8 cellular contexts compared by ENCODE assay signal in the genomic region with DNA sequence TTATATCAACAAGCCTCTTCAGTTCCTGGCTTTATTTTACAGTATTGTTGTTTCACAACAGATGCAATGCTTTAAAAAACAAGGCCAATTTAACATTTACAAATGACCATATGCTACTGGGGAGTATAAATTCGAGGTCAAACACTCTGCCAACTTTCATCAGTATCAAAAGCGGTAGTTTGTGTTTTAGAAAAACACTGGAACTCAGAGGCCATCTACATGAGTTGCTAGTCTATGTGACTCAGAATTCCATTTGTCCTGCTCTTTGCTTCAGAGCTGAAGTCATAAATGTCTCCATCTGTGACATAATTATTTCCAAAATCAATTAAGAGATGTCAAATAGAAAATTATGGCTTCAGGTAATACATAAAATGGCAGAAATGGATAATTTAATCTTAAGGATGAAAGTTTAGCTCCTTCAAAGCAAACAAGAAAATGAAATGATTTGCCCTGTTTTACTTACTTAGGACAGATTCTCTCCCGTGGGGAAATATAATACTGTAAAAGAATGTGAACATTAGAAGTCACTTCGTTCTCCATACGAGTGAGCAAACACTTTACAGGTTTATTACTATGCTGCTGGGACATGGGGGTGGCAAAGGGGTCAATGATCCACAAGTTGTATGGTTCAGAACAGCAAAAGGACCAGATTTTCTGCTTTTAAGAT. TPM values are rescaled to one million over a fixed set of nuclear protein-coding genes. Genes with fewer than 3 reads are reported as not detected.
DNase-seq lines count a peak whose midpoint lies in the region; ATAC-seq, FAIRE-seq and TF ChIP-seq lines count a peak whose summit lies in the region.

No MANE protein-coding gene starts in this region.

- peak; percentile 39 for FAIRE-seq in H1 (lab: Jason Lieb, UNC)

- H3K9me3 Mint-ChIP-seq in progenitor cell of endocrine pancreas (ENCODE audit: low read depth): no peaks in the 10 kb centered on the region

- BruUV-seq in OCI-LY7 (replicated peaks; lab: Mats Ljungman, UMichigan): no TSS peak

- peaks cover 2% of the 10 kb centered on the region for H3K23me2 ChIP-seq in H1 (ENCODE audit: low read depth, low read length)

- no peak overlapping the region for H2BK120ac ChIP-seq in H1 (replicated peaks; ENCODE audit: low read depth, low read length)

- H3K4me3 Mint-ChIP-seq in progenitor cell of endocrine pancreas (ENCODE audit: low read depth): peak overlapping the region; percentile 99

- H3K56ac ChIP-seq in H1 (replicated peaks; ENCODE audit: insufficient read length, low read depth, low read length): no peak overlapping the region

- no peak overlapping the region for H2BK5ac ChIP-seq in H1 (ENCODE audit: low read depth, low read length)

- DNase-seq in GM06990 (ENCODE audit: extremely low read depth, insufficient read length): no peak
- no peak for DNase-seq in OCI-LY7 (ENCODE audit: low spot score)
- no peak for DNase-seq in H1 (ENCODE audit: low read depth in 1 of 2, low spot score in 2 of 2)
- DNase-seq in progenitor cell of endocrine pancreas (ENCODE audit: low spot score, unreplicated experiment): no peak
- DNase-seq in activated gamma-delta T cell (lab: John Stamatoyannopoulos, UW): no peak
- DNase-seq in H4 (ENCODE audit: low spot score): no peak
- DNase-seq in HPDE6-E6E7 (ENCODE audit: extremely low spot score): no peak

- H3K27me3 ChIP-seq in GM06990 (replicated peaks; ENCODE audit: control insufficient read depth, insufficient read depth, low read length): no peaks in the 10 kb centered on the region
- H3K27me3 ChIP-seq in H1 (replicated peaks in 1 of 4; ENCODE audit: control insufficient read depth in 3 of 4, extremely low read depth in 1 of 4, insufficient read depth in 3 of 4, low read length in 3 of 4): no peaks in the 10 kb centered on the region

- H3K27ac ChIP-seq in OCI-LY7 (ENCODE audit: low read depth, low read length, poor library complexity, severe bottlenecking) (peak overlapping the region; percentile 28), H1 (ENCODE audit: low read depth, low read length) (no peak overlapping the region)

- no peak overlapping the region for H4K5ac ChIP-seq in H1 (ENCODE audit: insufficient read length, low read depth, low read length)

- H2BK12ac ChIP-seq in H1 (ENCODE audit: low read depth, low read length): no peak overlapping the region

- CTCF ChIA-PET in OCI-LY7 (lab: Charles Lee; ENCODE audit: unreplicated experiment): no interaction called here
- CTCF ChIA-PET in H1 (lab: Charles Lee; ENCODE audit: partially characterized antibody): interaction anchor here (1.0 kb wide), 1 partner anchor 27 kb away, joined by 3 read pairs; no protein-coding TSS in a partner anchor

- no peak overlapping the region for H2BK15ac ChIP-seq in H1 (ENCODE audit: low read length)

- H3K4me1 Mint-ChIP-seq in progenitor cell of endocrine pancreas (ENCODE audit: low read depth): peaks cover 42% of the 10 kb centered on the region

- H2BK20ac ChIP-seq in H1 (ENCODE audit: low read length): no peak overlapping the region

- no peaks in the 10 kb centered on the region; the same call in 1 of the 2 replicates for H3K79me1 ChIP-seq in H1 (ENCODE audit: low read depth, low read length)

- H3K36me3 Mint-ChIP-seq in progenitor cell of endocrine pancreas (ENCODE audit: insufficient read depth): peaks cover 3% of the 10 kb centered on the region

- TF ChIP-seq EP300 in H1 (IDR thresholded peaks at IDR 0.05; ENCODE audit: borderline replicate concordance in 1 of 2, low read depth in 2 of 2, low read length in 2 of 2): no peak

- H3K9ac ChIP-seq in H1 (replicated peaks in 1 of 4; ENCODE audit: extremely low read depth in 1 of 4, low read depth in 3 of 4, low read length in 3 of 4): no peak overlapping the region

- H3K4me3 ChIP-seq in GM06990 (replicated peaks; ENCODE audit: low read depth, low read length): peak overlapping the region; percentile 97
- H3K4me3 ChIP-seq in OCI-LY7 (ENCODE audit: low read depth, low read length, poor library complexity, severe bottlenecking): peak overlapping the region; percentile 92
- H3K4me3 ChIP-seq in H1 (ENCODE audit: extremely low read depth in 1 of 4, insufficient read depth in 2 of 4, low read depth in 3 of 4, low read length in 4 of 4): peak overlapping the region in 2 of 4 experiments; percentile 14 to 99; a peak in 3 of 8 replicates

- H3K4ac ChIP-seq in H1 (replicated peaks; ENCODE audit: insufficient read length, low read depth, low read length): no peak overlapping the region

- no peak overlapping the region for H3K23ac ChIP-seq in H1 (ENCODE audit: insufficient read length)

- H3K4me1 ChIP-seq in OCI-LY7 (ENCODE audit: insufficient read depth, low read length, poor library complexity, severe bottlenecking) (peaks cover 41% of the 10 kb centered on the region), H1 (replicated peaks in 1 of 4; ENCODE audit: control insufficient read depth in 3 of 4, insufficient read depth in 4 of 4, low read length in 3 of 4) (peaks cover 0 to 17% (median 7%) of the 10 kb centered on the region in 4 experiments; a peak in 5 of 7 replicates)

- POLR2A ChIA-PET in OCI-LY7 (lab: Charles Lee): interaction anchor here (0.6 to 7.5 kb wide), 2 partner anchors 39 to 119 kb away, joined by 3 to 50 read pairs; no protein-coding TSS in a partner anchor
- POLR2A ChIA-PET in H1 (lab: Charles Lee; ENCODE audit: partially characterized antibody): interaction anchor here (0.6 to 8.0 kb wide), 5 partner anchors 11 to 90 kb away, joined by 3 to 128 read pairs (median 3); no protein-coding TSS in a partner anchor

- H3K4me2 ChIP-seq in OCI-LY7 (ENCODE audit: low read length) (peak overlapping the region; percentile 95), H1 (ENCODE audit: insufficient read depth in 1 of 2, low read depth in 2 of 2, low read length in 2 of 2) (peak overlapping the region; percentile 80 to 94)

- H3K9me3 ChIP-seq in OCI-LY7 (ENCODE audit: low read length) (no peaks in the 10 kb centered on the region), H1 (ENCODE audit: insufficient read depth in 2 of 2, low read depth in 1 of 2, low read length in 1 of 2) (no peaks in the 10 kb centered on the region)

- intact Hi-C loops in OCI-LY7 (cut with micrococcal nuclease; ENCODE audit: unreplicated experiment): loop anchor here (10.0 kb wide), 3 partner anchors 79 to 319 kb away; a partner anchor contains a TSS

- no peak overlapping the region for H3K18ac ChIP-seq in H1 (ENCODE audit: extremely low read depth, low read length)

- no peak overlapping the region for H4K91ac ChIP-seq in H1 (replicated peaks; ENCODE audit: insufficient read length, low read length)

- no peak for ATAC-seq in GM21526 (IDR thresholded peaks at IDR 0.05; ENCODE audit: low FRiP score, unreplicated experiment)

- H3K14ac ChIP-seq in H1 (ENCODE audit: insufficient read length): no peak overlapping the region

- H2AK5ac ChIP-seq in H1 (ENCODE audit: low read depth, low read length): no peak overlapping the region

- H4K20me1 ChIP-seq in OCI-LY7 (ENCODE audit: insufficient read depth, low read length) (peaks cover 22% of the 10 kb centered on the region; the same call in 1 of the 2 replicates), H1 (replicated peaks in 1 of 2; ENCODE audit: control insufficient read depth in 1 of 2, insufficient read depth in 2 of 2, low read length in 2 of 2) (peaks cover 19 to 33% of the 10 kb centered on the region in 2 experiments)

- whole genome bisulfite sequencing in H1 (ENCODE audit: extremely low coverage in 1 of 2, insufficient coverage in 1 of 2, insufficient read length in 1 of 2, insufficient replicate concordance in 2 of 2, low coverage in 1 of 2, low lambda C conversion rate in 2 of 2, missing lambda C conversion rate in 1 of 2), 2 experiments: 78% methylated on average over 5 of the region's 5 CpGs; no CpG with 5 or more reads in 1 of the 2 experiments

- TF ChIP-seq RAD21 in H1 (IDR thresholded peaks at IDR 0.05 in 1 of 2, conservative IDR thresholded peaks at IDR 0.05 in 1 of 2; ENCODE audit: low read depth in 2 of 2, low read length in 2 of 2): no peak

- peak overlapping the region; percentile 99 for H3K27ac Mint-ChIP-seq in progenitor cell of endocrine pancreas

- TF ChIP-seq CTCF in GM06990 (IDR thresholded peaks at IDR 0.05; ENCODE audit: insufficient read depth, low read length, poor library complexity, severe bottlenecking) (no peak), OCI-LY7 (conservative IDR thresholded peaks at IDR 0.05; ENCODE audit: low read length) (no peak), H1 (IDR thresholded peaks at IDR 0.05; ENCODE audit: control extremely low read depth in 1 of 3, insufficient read depth in 1 of 3, low read depth in 1 of 3, low read length in 3 of 3) (no peak), progenitor cell of endocrine pancreas (IDR thresholded peaks at IDR 0.05; ENCODE audit: unreplicated experiment) (no peak)

- H3K9me2 ChIP-seq in OCI-LY7 (ENCODE audit: insufficient read depth, low read length): no peaks in the 10 kb centered on the region

- H4K8ac ChIP-seq in H1 (ENCODE audit: extremely low read depth, insufficient read depth, low read length): no peak overlapping the region

- H3K36me3 ChIP-seq in GM06990 (ENCODE audit: control insufficient read depth, insufficient read depth, low read length) (no peaks in the 10 kb centered on the region; the same call in 1 of the 2 replicates), OCI-LY7 (ENCODE audit: insufficient read depth, low read length) (peaks cover 53% of the 10 kb centered on the region), H1 (ENCODE audit: control insufficient read depth in 2 of 4, insufficient read depth in 4 of 4, low read length in 3 of 4) (peaks cover 0 to 19% (median 0%) of the 10 kb centered on the region in 4 experiments; a peak in 4 of 8 replicates)

- no peak for TF ChIP-seq POLR2A in H1 (IDR thresholded peaks at IDR 0.05; ENCODE audit: control extremely low read depth in 1 of 2, low read depth in 2 of 2, low read length in 2 of 2)

- peaks cover 80% of the 10 kb centered on the region for H3K79me2 ChIP-seq in OCI-LY7 (ENCODE audit: insufficient read depth, low read depth, low read length)
- H3K79me2 ChIP-seq in H1 (ENCODE audit: control insufficient read depth in 1 of 2, insufficient read depth in 2 of 2, low read length in 2 of 2): peaks cover 53 to 82% of the 10 kb centered on the region in 2 experiments

- H2AFZ ChIP-seq in OCI-LY7 (ENCODE audit: low read length) (no peak overlapping the region), H1 (ENCODE audit: low read length) (no peak overlapping the region)

- no peaks in the 10 kb centered on the region for H3K27me3 Mint-ChIP-seq in progenitor cell of endocrine pancreas

RNA-seq across cellular contexts. Expression of a gene that starts 3.7 kb away (rescaled TPM):
- total RNA-seq in OCI-LY7 (2014; rRNA removed; shearing (Covaris generic)): 41.9 and 48.9 TPM in 2 replicates
- 43.4 TPM in 2 replicates for total RNA-seq in OCI-LY7 (2022)
- 102 and 103 TPM in 2 replicates for total RNA-seq in H1 (2021; fragmentation: NEBNext Ultra II Directional; extraction: Animal tissue kit (Norgen Biotek cat#: 25700))
- polyA plus RNA-seq in H1 (2011; rRNA removed): 29.6 and 48.2 TPM in 2 replicates
- 41.2 TPM for polyA plus RNA-seq in H1 (2011; cell fraction: cytosol; rRNA removed)
- polyA plus RNA-seq in H1 (2011; cell fraction: nucleus; rRNA removed): 35.2 TPM
- polyA plus RNA-seq in H1 (2012, experiment 1 of 2): 58.7 to 93.5 TPM (median 74.0 TPM) in 4 replicates
- 16.6 TPM for polyA plus RNA-seq in H1 (2012, experiment 2 of 2)
- 58.2 TPM for polyA plus RNA-seq in H1 (2013, experiment 1 of 2)
- polyA plus RNA-seq in H1 (2013, experiment 2 of 2): 66.2 TPM
- polyA minus RNA-seq in H1 (2011; rRNA and poly(A)+ RNA removed): 117 and 118 TPM in 2 replicates
- 44.5 TPM for polyA minus RNA-seq in H1 (2011; cell fraction: cytosol; rRNA and poly(A)+ RNA removed)
- 91.9 TPM for polyA minus RNA-seq in H1 (2011; cell fraction: nucleus; rRNA and poly(A)+ RNA removed)
- total RNA-seq in progenitor cell of endocrine pancreas: 86.2 and 91.1 TPM in 2 replicates
- total RNA-seq in H4 (2014; rRNA removed; shearing (Covaris generic)): 29.1 and 34.2 TPM in 2 replicates
